ENCODE assay signal across 8 cellular contexts in genomic region chr13:74132768-74133656, GRCh38. TPM values are rescaled to one million over a fixed set of nuclear protein-coding genes. Genes with fewer than 3 reads are reported as not detected.
DNase-seq lines count a peak whose midpoint lies in the region; ATAC-seq, FAIRE-seq and TF ChIP-seq lines count a peak whose summit lies in the region.

No MANE protein-coding gene starts in this region.

- peak overlapping the region; percentile 97 for H3K27ac Mint-ChIP-seq in T-helper 1 cell treated with Interleukin-12 subunit alpha and Interleukin-12 subunit beta and Interleukin-4 antibody, amounts not matched to agents 30 μg/mL and 1 μg/mL, for 36 hours
- peak overlapping the region; percentile 99 for H3K27ac Mint-ChIP-seq in astrocyte (ENCODE audit: unreplicated experiment)

- H3K9me3 Mint-ChIP-seq in T-helper 1 cell treated with Interleukin-12 subunit alpha and Interleukin-12 subunit beta and Interleukin-4 antibody, amounts not matched to agents 30 μg/mL and 1 μg/mL, for 36 hours = no peaks in the 10 kb centered on the region
- no peaks in the 10 kb centered on the region for H3K9me3 Mint-ChIP-seq in astrocyte (ENCODE audit: unreplicated experiment)

- DNase-seq in DMS53 (lab: John Stamatoyannopoulos, UW) = peak; percentile 15
- no peak for DNase-seq in DMS53 treated with DMSO at 0.1 percent for 48 hours (lab: John Stamatoyannopoulos, UW; ENCODE audit: unreplicated experiment)
- DNase-seq in astrocyte (ENCODE audit: low read depth) = peak; percentile 57
- DNase-seq in HTR-8/SVneo (ENCODE audit: insufficient read length, low spot score) = no peak

- peak overlapping the region; percentile 95 for H3K4me3 Mint-ChIP-seq in T-helper 1 cell treated with Interleukin-12 subunit alpha and Interleukin-12 subunit beta and Interleukin-4 antibody, amounts not matched to agents 30 μg/mL and 1 μg/mL, for 36 hours
- peak overlapping the region; percentile 100 for H3K4me3 Mint-ChIP-seq in astrocyte (ENCODE audit: unreplicated experiment)

- H3K4me1 Mint-ChIP-seq in T-helper 1 cell treated with Interleukin-12 subunit alpha and Interleukin-12 subunit beta and Interleukin-4 antibody, amounts not matched to agents 30 μg/mL and 1 μg/mL, for 36 hours (ENCODE audit: low read depth) = peaks cover 30% of the 10 kb centered on the region
- H3K4me1 Mint-ChIP-seq in astrocyte (ENCODE audit: low read depth, unreplicated experiment) = peaks cover 31% of the 10 kb centered on the region

- FAIRE-seq in astrocyte (lab: Jason Lieb, UNC) (no peak), HTR-8/SVneo (lab: Jason Lieb, UNC) (no peak)

- H3K36me3 ChIP-seq in astrocyte (ENCODE audit: insufficient read depth, low read length) = no peaks in the 10 kb centered on the region
- H3K36me3 ChIP-seq in iPS-15b (ENCODE audit: control insufficient read depth, insufficient read depth, low read length) = no peaks in the 10 kb centered on the region
- H3K36me3 ChIP-seq in skeletal muscle satellite cell (ENCODE audit: insufficient read depth, low read length) = no peaks in the 10 kb centered on the region

- ATAC-seq in GM18511 (IDR thresholded peaks at IDR 0.05; ENCODE audit: unreplicated experiment) = no peak

- no peaks in the 10 kb centered on the region for H3K27me3 Mint-ChIP-seq in T-helper 1 cell treated with Interleukin-12 subunit alpha and Interleukin-12 subunit beta and Interleukin-4 antibody, amounts not matched to agents 30 μg/mL and 1 μg/mL, for 36 hours (ENCODE audit: low read depth)
- no peaks in the 10 kb centered on the region for H3K27me3 Mint-ChIP-seq in astrocyte (ENCODE audit: low read depth, unreplicated experiment)

- H3K9me3 ChIP-seq in astrocyte (ENCODE audit: insufficient read depth, low read depth, low read length) = no peaks in the 10 kb centered on the region
- H3K9me3 ChIP-seq in iPS-15b (ENCODE audit: control insufficient read depth, insufficient read depth, low read length) = no peaks in the 10 kb centered on the region
- no peaks in the 10 kb centered on the region for H3K9me3 ChIP-seq in skeletal muscle satellite cell (replicated peaks; ENCODE audit: low read length)

- H3K79me2 ChIP-seq in astrocyte (ENCODE audit: insufficient read depth, low read length) = peaks cover 55% of the 10 kb centered on the region

- H3K4me2 ChIP-seq in astrocyte (ENCODE audit: low read length) (peak overlapping the region; percentile 98), skeletal muscle satellite cell (ENCODE audit: low read length) (peak overlapping the region; percentile 83)

- H2AFZ ChIP-seq in astrocyte (ENCODE audit: low read depth, low read length) = peak overlapping the region; percentile 42

- no peaks in the 10 kb centered on the region for H3K36me3 Mint-ChIP-seq in T-helper 1 cell treated with Interleukin-12 subunit alpha and Interleukin-12 subunit beta and Interleukin-4 antibody, amounts not matched to agents 30 μg/mL and 1 μg/mL, for 36 hours (ENCODE audit: low read depth)
- H3K36me3 Mint-ChIP-seq in astrocyte (ENCODE audit: low read depth, unreplicated experiment) = no peaks in the 10 kb centered on the region

- H3K4me1 ChIP-seq in astrocyte (ENCODE audit: insufficient read depth, low read length) = peaks cover 28% of the 10 kb centered on the region
- H3K4me1 ChIP-seq in iPS-15b (ENCODE audit: control insufficient read depth, insufficient read depth, low read length) = peaks cover 3% of the 10 kb centered on the region
- H3K4me1 ChIP-seq in skeletal muscle satellite cell (ENCODE audit: control insufficient read depth, insufficient read depth, low read length) = peaks cover 38% of the 10 kb centered on the region

- TF ChIP-seq CTCF in astrocyte (IDR thresholded peaks at IDR 0.05; ENCODE audit: insufficient read depth, low read depth, low read length) = no peak

- peak overlapping the region; percentile 85 for H3K4me3 ChIP-seq in astrocyte (ENCODE audit: insufficient read depth, low read depth, low read length)
- peak overlapping the region; percentile 70 for H3K4me3 ChIP-seq in iPS-15b (ENCODE audit: low read depth, low read length)
- peak overlapping the region; percentile 83 for H3K4me3 ChIP-seq in skeletal muscle satellite cell (ENCODE audit: low read length)

- peak overlapping the region; percentile 89 for H3K27ac ChIP-seq in astrocyte (ENCODE audit: low read depth, low read length)

- H3K27me3 ChIP-seq in astrocyte (ENCODE audit: insufficient read depth, low read length) (no peaks in the 10 kb centered on the region), iPS-15b (ENCODE audit: control insufficient read depth, insufficient read depth, low read length) (peaks cover 15% of the 10 kb centered on the region), skeletal muscle satellite cell (ENCODE audit: control insufficient read depth, insufficient read depth, low read length) (no peaks in the 10 kb centered on the region)

- peaks cover 19% of the 10 kb centered on the region for H4K20me1 ChIP-seq in astrocyte (ENCODE audit: insufficient read depth, low read length)

- H3K9ac ChIP-seq in astrocyte (ENCODE audit: low read length) = peak overlapping the region; percentile 98
- H3K9ac ChIP-seq in iPS-15b (ENCODE audit: low read depth, low read length) = no peak overlapping the region
- H3K9ac ChIP-seq in skeletal muscle satellite cell (ENCODE audit: low read depth, low read length) = peak overlapping the region; percentile 97

RNA-seq across cellular contexts. Expression of gene KLF12, which starts 1.2 kb away (rescaled TPM):
- 25.1 and 25.3 TPM in 2 replicates for total RNA-seq in astrocyte
- total RNA-seq in skeletal muscle satellite cell (2012; rRNA removed) = 12.2 and 18.8 TPM in 2 replicates

Comparison
In these comparisons a context has a peak if more than half of its experiments do, and no peak if none do; other contexts are left out.
1. DNase-seq: peak in DMS53 (single experiment) and astrocyte (single experiment); none in DMS53 treated with DMSO at 0.1 percent for 48 hours (single experiment) and HTR-8/SVneo (single experiment).
2. Peak in every context shown above with its lines, with median percentiles within 50 percentile points of each other: H3K4me3 ChIP-seq.